ENCODE assay signal across 1 cellular context in genomic region chr3:64686446-64686908, GRCh38.
TF ChIP-seq lines count a peak whose summit lies in the region.

No MANE protein-coding gene starts in this region.

TF ChIP-seq in HEK293, 187 proteins besides CTCF, POLR2A, EP300 and RAD21 (continued from another document):
- TF ChIP-seq PBX3 (CRISPR knock-in tag; IDR thresholded peaks at IDR 0.05) (no peak), ATF2 (tag by site-specific recombination; IDR thresholded peaks at IDR 0.05; ENCODE audit: low read depth) (no peak), ZNF16 (tag by site-specific recombination; IDR thresholded peaks at IDR 0.05; ENCODE audit: low read depth) (no peak), MZF1 (tag by site-specific recombination; IDR thresholded peaks at IDR 0.05; ENCODE audit: borderline replicate concordance) (no peak), RBAK (tag by site-specific recombination; IDR thresholded peaks at IDR 0.05) (no peak), ZBTB17 (tag by site-specific recombination; IDR thresholded peaks at IDR 0.05) (no peak), ZSCAN23 (tag by site-specific recombination; IDR thresholded peaks at IDR 0.05) (no peak), ZFP41 (tag by site-specific recombination; IDR thresholded peaks at IDR 0.05; ENCODE audit: borderline replicate concordance) (no peak)
